Comparison of ENCODE assay signal across 18 cellular contexts in the genomic region with DNA sequence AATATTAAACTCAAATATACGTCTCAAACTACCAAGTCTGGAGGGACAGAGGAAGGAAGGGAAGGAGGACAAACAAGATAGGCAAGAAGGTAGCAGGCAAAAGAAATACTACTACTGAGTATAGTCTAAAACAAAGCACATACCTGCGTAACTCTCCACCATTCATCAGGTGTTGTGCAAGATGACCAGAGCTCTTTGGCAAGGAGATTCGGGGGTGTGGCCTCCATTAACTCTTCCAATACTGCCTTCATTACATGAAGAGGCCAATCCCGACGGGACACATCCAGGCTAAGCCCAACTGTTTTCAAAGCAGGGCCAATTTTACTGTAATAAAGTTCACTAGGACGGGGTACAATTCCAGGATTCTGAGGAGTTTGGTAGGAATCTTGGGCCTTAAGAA. TPM values are rescaled to one million over a fixed set of nuclear protein-coding genes. Genes with fewer than 3 reads are reported as not detected.
DNase-seq lines count a peak whose midpoint lies in the region; ATAC-seq and TF ChIP-seq lines count a peak whose summit lies in the region.
"Had no signal": no experiment of that assay in that cellular context is flagged by ENCODE, and none has a peak within 500 bp of the region (broad histone marks: within the 10 kb centered on the region; RNA-seq: fewer than 3 reads in every experiment).

No MANE protein-coding gene starts in this region.

- H3K79me1 ChIP-seq in trophoblast cell (ENCODE audit: low read length): no peaks in the 10 kb centered on the region

- H3K4me3 Mint-ChIP-seq in Calu3 (ENCODE audit: low read depth, unreplicated experiment) (no peak overlapping the region), MCF 10A (ENCODE audit: unreplicated experiment) (peak overlapping the region; percentile 31)
- H3K4me3 Mint-ChIP-seq in natural killer cell treated with Interleukin-12 subunit alpha and Interleukin-12 subunit beta and Interleukin-15 and Interleukin-18, amount 100 ng/mL, for 72 hours: no peak overlapping the region
- H3K4me3 Mint-ChIP-seq: natural killer cell; stimulated activated memory B cell treated with anti-CD40 and anti-IgM and Interleukin-4, amounts not matched to agents 10 μg/mL and 1 μg/mL and 100 μg/mL, for 72 hours had no signal

- no peaks in the 10 kb centered on the region for H3K27me3 ChIP-seq in trophoblast cell (ENCODE audit: insufficient read depth, low read length)
- H3K27me3 ChIP-seq: MG63 had no signal

- no peak overlapping the region for H4K8ac ChIP-seq in trophoblast cell (ENCODE audit: low read depth, low read length)

- TF ChIP-seq CTCF in Calu3 (IDR thresholded peaks at IDR 0.05; ENCODE audit: unreplicated experiment): no peak
- no peak for TF ChIP-seq CTCF in MCF 10A (IDR thresholded peaks at IDR 0.05; ENCODE audit: unreplicated experiment)

- no peak overlapping the region for H2BK120ac ChIP-seq in trophoblast cell (ENCODE audit: insufficient read depth, low read length, poor library complexity)

- H2AK5ac ChIP-seq in trophoblast cell (ENCODE audit: low read length): no peak overlapping the region

- no peak for ATAC-seq in GM21447 (IDR thresholded peaks at IDR 0.05; ENCODE audit: unreplicated experiment)
- no peak for ATAC-seq in natural killer cell treated with Interleukin-12 subunit alpha and Interleukin-12 subunit beta and Interleukin-15 and Interleukin-18, amount 100 ng/mL, for 72 hours
- ATAC-seq: natural killer cell; Right ventricle myocardium inferior; stimulated activated memory B cell treated with anti-CD40 and anti-IgM and Interleukin-4, amounts not matched to agents 10 μg/mL and 1 μg/mL and 100 μg/mL, for 72 hours had no signal

- no peak overlapping the region for H3K27ac ChIP-seq in trophoblast cell (ENCODE audit: low read depth, low read length)
- H3K27ac ChIP-seq: C4-2B, WERI-Rb-1 had no signal

- H3K4me1 Mint-ChIP-seq in Calu3 (ENCODE audit: low read depth, unreplicated experiment) (no peaks in the 10 kb centered on the region), MCF 10A (ENCODE audit: insufficient read depth, unreplicated experiment) (peaks cover 14% of the 10 kb centered on the region)
- H3K4me1 Mint-ChIP-seq in natural killer cell treated with Interleukin-12 subunit alpha and Interleukin-12 subunit beta and Interleukin-15 and Interleukin-18, amount 100 ng/mL, for 72 hours (ENCODE audit: low read depth in 2 of 2): peaks cover 3 to 5% of the 10 kb centered on the region in 2 donors
- H3K4me1 Mint-ChIP-seq: stimulated activated memory B cell treated with anti-CD40 and anti-IgM and Interleukin-4, amounts not matched to agents 10 μg/mL and 1 μg/mL and 100 μg/mL, for 72 hours had no signal

- H3K36me3 ChIP-seq in trophoblast cell (ENCODE audit: control insufficient read depth in 1 of 2, insufficient read depth in 2 of 2, low read length in 2 of 2): peaks cover 25 to 55% of the 10 kb centered on the region in 2 experiments

- no peak overlapping the region for H3K14ac ChIP-seq in trophoblast cell (ENCODE audit: low read length)

- H3K27me3 Mint-ChIP-seq in Calu3 (ENCODE audit: unreplicated experiment) (no peaks in the 10 kb centered on the region), MCF 10A (ENCODE audit: insufficient read depth, unreplicated experiment) (no peaks in the 10 kb centered on the region)
- H3K27me3 Mint-ChIP-seq in natural killer cell treated with Interleukin-12 subunit alpha and Interleukin-12 subunit beta and Interleukin-15 and Interleukin-18, amount 100 ng/mL, for 72 hours: no peaks in the 10 kb centered on the region
- H3K27me3 Mint-ChIP-seq: stimulated activated memory B cell treated with anti-CD40 and anti-IgM and Interleukin-4, amounts not matched to agents 10 μg/mL and 1 μg/mL and 100 μg/mL, for 72 hours had no signal

- peaks cover 71% of the 10 kb centered on the region for H3K36me3 Mint-ChIP-seq in Calu3 (ENCODE audit: insufficient read depth, unreplicated experiment)
- peaks cover 100% of the 10 kb centered on the region for H3K36me3 Mint-ChIP-seq in MCF 10A (ENCODE audit: insufficient read depth, unreplicated experiment)
- H3K36me3 Mint-ChIP-seq in natural killer cell treated with Interleukin-12 subunit alpha and Interleukin-12 subunit beta and Interleukin-15 and Interleukin-18, amount 100 ng/mL, for 72 hours: peaks cover 55% of the 10 kb centered on the region

- POLR2A ChIA-PET in MCF 10A (lab: Yijun Ruan, JAX): interaction anchor here (1.2 to 1.8 kb wide), 6 partner anchors 10 to 93 kb away, joined by 3 to 15 read pairs (median 6); partner anchors contain the start of gene ARL6IP1

- H3K27ac Mint-ChIP-seq in Calu3 (ENCODE audit: unreplicated experiment) (peak overlapping the region; percentile 20), MCF 10A (ENCODE audit: low read depth, unreplicated experiment) (peak overlapping the region; percentile 88)
- H3K27ac Mint-ChIP-seq in natural killer cell treated with Interleukin-12 subunit alpha and Interleukin-12 subunit beta and Interleukin-15 and Interleukin-18, amount 100 ng/mL, for 72 hours: no peak overlapping the region
- H3K27ac Mint-ChIP-seq: stimulated activated memory B cell treated with anti-CD40 and anti-IgM and Interleukin-4, amounts not matched to agents 10 μg/mL and 1 μg/mL and 100 μg/mL, for 72 hours had no signal

- no peak overlapping the region for H2AFZ ChIP-seq in trophoblast cell (ENCODE audit: insufficient read depth, low read length, poor library complexity)

- intact Hi-C loops in Calu3 (cut with micrococcal nuclease; ENCODE audit: unreplicated experiment): no loop called here
- intact Hi-C loops in MCF 10A (cut with micrococcal nuclease): no loop called here

- no peak overlapping the region for H2BK5ac ChIP-seq in trophoblast cell (ENCODE audit: low read depth, low read length, poor library complexity)

- BruUV-seq in Calu3 (replicated peaks; lab: Mats Ljungman, UMichigan) (no TSS peak), MCF 10A (replicated peaks; lab: Mats Ljungman, UMichigan) (no TSS peak)

- no peaks in the 10 kb centered on the region for H3K9me3 Mint-ChIP-seq in Calu3 (ENCODE audit: low read depth, unreplicated experiment)
- H3K9me3 Mint-ChIP-seq in MCF 10A (ENCODE audit: unreplicated experiment): no peaks in the 10 kb centered on the region
- H3K9me3 Mint-ChIP-seq in natural killer cell treated with Interleukin-12 subunit alpha and Interleukin-12 subunit beta and Interleukin-15 and Interleukin-18, amount 100 ng/mL, for 72 hours: no peaks in the 10 kb centered on the region
- H3K9me3 Mint-ChIP-seq: natural killer cell; stimulated activated memory B cell treated with anti-CD40 and anti-IgM and Interleukin-4, amounts not matched to agents 10 μg/mL and 1 μg/mL and 100 μg/mL, for 72 hours had no signal

- no peak overlapping the region for H3K9ac ChIP-seq in trophoblast cell (ENCODE audit: low read length)

- H3K4me2 ChIP-seq in trophoblast cell (ENCODE audit: low read length): no peak overlapping the region

- no peaks in the 10 kb centered on the region for H3K4me1 ChIP-seq in trophoblast cell (ENCODE audit: control insufficient read depth in 1 of 2, insufficient read depth in 2 of 2, low read length in 2 of 2)

- no CpG with 5 or more reads among the region's 6 CpGs for WGBS in trophoblast cell (ENCODE audit: extremely low coverage, insufficient coverage, insufficient read length)

- no peak overlapping the region for H2BK12ac ChIP-seq in trophoblast cell (ENCODE audit: low read length)

- H3K18ac ChIP-seq in trophoblast cell (ENCODE audit: low read length): no peak overlapping the region

- H3K23ac ChIP-seq in trophoblast cell (ENCODE audit: low read length): no peak overlapping the region

- no peak overlapping the region for H4K91ac ChIP-seq in trophoblast cell (ENCODE audit: low read depth, low read length)

- no peak overlapping the region for H3K4ac ChIP-seq in trophoblast cell (ENCODE audit: low read depth, low read length)

- no peaks in the 10 kb centered on the region for H3K9me3 ChIP-seq in trophoblast cell (ENCODE audit: insufficient read depth, low read depth, low read length)

- CTCF ChIA-PET in Calu3 (lab: Charles Lee) (no interaction called here), MCF 10A (lab: Yijun Ruan, JAX) (interaction anchor here (0.9 to 1.9 kb wide), 3 partner anchors 23 to 130 kb away, joined by 3 to 8 read pairs (median 3); partner anchors contain the start of gene ARL6IP1)

- no peaks in the 10 kb centered on the region for H3K79me2 ChIP-seq in trophoblast cell (ENCODE audit: control insufficient read depth, insufficient read depth, low read length, poor library complexity)

- DNase-seq in Calu3 (no peak), MCF 10A (ENCODE audit: unreplicated experiment) (peak; percentile 91), islet precursor cell (peak; percentile 54), trophoblast cell (peak; percentile 1 to 35), GOT3 (lab: John Stamatoyannopoulos, UW) (no peak), NCI-H1048 (lab: John Stamatoyannopoulos, UW) (no peak)
- no peak for DNase-seq in natural killer cell treated with Interleukin-12 subunit alpha and Interleukin-12 subunit beta and Interleukin-15 and Interleukin-18, amount 100 ng/mL, for 72 hours (ENCODE audit: low spot score)
- DNase-seq: central memory CD4-positive, alpha-beta T cell; foreskin melanocyte; MG63; natural killer cell; NCI-H187 treated with DMSO at 0.1 percent for 48 hours; T-helper 1 cell; WERI-Rb-1 had no signal

- no peak overlapping the region for H4K12ac ChIP-seq in trophoblast cell (ENCODE audit: low read depth, low read length)

- H3K4me3 ChIP-seq in trophoblast cell (ENCODE audit: low read depth, low read length): no peak overlapping the region
- H3K4me3 ChIP-seq: MG63 had no signal

RNA-seq across cellular contexts. Expression of gene ARL6IP1, which starts 38.2 kb away (rescaled TPM):
- total RNA-seq in Calu3 (2022) (296 and 313 TPM in 2 replicates), MCF 10A (2022) (120 and 128 TPM in 2 replicates)
- polyA plus RNA-seq in trophoblast cell (2013): 316 and 326 TPM in 2 replicates
- 100 to 1,000 TPM; 113 to 149 TPM for total RNA-seq in natural killer cell treated with Interleukin-12 subunit alpha and Interleukin-12 subunit beta and Interleukin-15 and Interleukin-18, amount 100 ng/mL, for 72 hours

RNA-seq across cellular contexts. Expression of gene RPS15A, which starts 49.4 kb away (rescaled TPM):
- total RNA-seq in Calu3 (2022) (1,182 and 1,352 TPM in 2 replicates), MCF 10A (2022) (869 and 1,431 TPM in 2 replicates)
- 3,560 and 3,779 TPM in 2 replicates for polyA plus RNA-seq in trophoblast cell (2013)
- 1,000 to 10,000 TPM in 1 of 2 donors, 100 to 1,000 TPM in 1; 497 to 1,038 TPM for total RNA-seq in natural killer cell treated with Interleukin-12 subunit alpha and Interleukin-12 subunit beta and Interleukin-15 and Interleukin-18, amount 100 ng/mL, for 72 hours

Comparison
In these comparisons a context has a peak if more than half of its experiments do, and no peak if none do; other contexts are left out.
1. DNase-seq: peak in MCF 10A (single experiment), islet precursor cell (single experiment) and trophoblast cell (2 of 2); none in Calu3 (single experiment), GOT3 (single experiment), NCI-H1048 (single experiment) and natural killer cell treated with Interleukin-12 subunit alpha and Interleukin-12 subunit beta and Interleukin-15 and Interleukin-18, amount 100 ng/mL, for 72 hours (single experiment).
2. H3K27ac Mint-ChIP-seq: peak in Calu3 (single experiment) and MCF 10A (single experiment); none in natural killer cell treated with Interleukin-12 subunit alpha and Interleukin-12 subunit beta and Interleukin-15 and Interleukin-18, amount 100 ng/mL, for 72 hours (0 of 2).